ENCODE assay signal across 14 cellular contexts in the genomic region with DNA sequence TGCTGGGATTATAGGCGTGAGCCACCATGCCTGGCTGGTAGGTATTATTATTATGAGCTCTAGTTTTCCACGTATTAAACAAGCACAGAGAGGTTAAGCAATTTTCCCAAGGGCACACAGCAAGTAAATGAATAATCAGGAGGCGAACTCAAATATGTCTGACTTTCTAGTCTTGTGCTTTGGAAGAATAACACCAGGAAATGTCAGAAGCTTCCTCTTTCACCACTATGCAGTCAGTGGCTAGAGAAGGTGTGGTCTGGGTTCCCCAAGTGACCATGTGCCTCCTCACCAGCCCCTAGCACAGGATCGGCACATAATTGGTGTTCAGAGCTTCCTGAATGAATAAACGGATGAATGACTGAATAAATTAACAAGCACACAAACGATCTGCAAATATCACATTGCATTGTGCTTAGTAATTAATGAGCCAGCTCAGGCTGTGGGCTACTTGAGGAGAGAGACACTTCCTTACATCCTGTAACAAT. TPM values are rescaled to one million over a fixed set of nuclear protein-coding genes. Genes with fewer than 3 reads are reported as not detected.
DNase-seq lines count a peak whose midpoint lies in the region; ATAC-seq and TF ChIP-seq lines count a peak whose summit lies in the region.
"Had no signal": no experiment of that assay in that cellular context is flagged by ENCODE, and none has a peak within 500 bp of the region (broad histone marks: within the 10 kb centered on the region; RNA-seq: fewer than 3 reads in every experiment).

No MANE protein-coding gene starts in this region.

- H3K36me3 Mint-ChIP-seq in MCF 10A (ENCODE audit: insufficient read depth, unreplicated experiment), result no peaks in the 10 kb centered on the region

- ATAC-seq in HG03280 (IDR thresholded peaks at IDR 0.05; ENCODE audit: unreplicated experiment), result no peak
- ATAC-seq in GM21576 (IDR thresholded peaks at IDR 0.05; ENCODE audit: unreplicated experiment), result no peak
- ATAC-seq: activated naive CD8-positive, alpha-beta T cell treated with anti-CD3 and anti-CD28 coated beads, Interleukin-2, amount 50 U/mL, for 24 hours had no signal

- no peaks in the 10 kb centered on the region for H3K9me3 Mint-ChIP-seq in MCF 10A (ENCODE audit: unreplicated experiment)
- H3K9me3 Mint-ChIP-seq: activated naive CD8-positive, alpha-beta T cell treated with anti-CD3 and anti-CD28 coated beads, Interleukin-2, amount 50 U/mL, for 24 hours had no signal

- H3K4me1 ChIP-seq in breast epithelium (peaks cover 0 to 3% of the 10 kb centered on the region in 2 donors), mammary epithelial cell (ENCODE audit: insufficient read depth, low read length) (peaks cover 58% of the 10 kb centered on the region), vagina (peaks cover 33% of the 10 kb centered on the region)
- H3K4me1 ChIP-seq: colonic mucosa had no signal

- intact Hi-C loops in breast epithelium (cut with DNase I; ENCODE audit: low total_unique reads), result no loop called here
- intact Hi-C loops in MCF 10A (cut with micrococcal nuclease), result no loop called here
- intact Hi-C loops in mammary epithelial cell (cut with micrococcal nuclease), result loop anchor here (5.0 kb wide), 1 partner anchor 33 kb away; no protein-coding TSS in a partner anchor
- intact Hi-C loops in vagina (cut with DNase I), result no loop called here

- BruUV-seq in MCF 10A (replicated peaks; lab: Mats Ljungman, UMichigan), result no TSS peak
- BruUV-seq in mammary epithelial cell (replicated peaks; lab: Mats Ljungman, UMichigan), result no TSS peak

- in situ Hi-C loops in mammary epithelial cell (cut with MboI; ENCODE audit: low sequenced_read_pairs in 2 of 2), result no loop called here

- H3K27ac ChIP-seq in breast epithelium (peak overlapping the region; percentile 61 to 68), mammary epithelial cell (ENCODE audit: insufficient read depth, low read depth, low read length) (peak overlapping the region; percentile 76), vagina (peak overlapping the region; percentile 23)
- H3K27ac ChIP-seq: colonic mucosa, SJCRH30 had no signal

- no peaks in the 10 kb centered on the region for H3K79me2 ChIP-seq in mammary epithelial cell (ENCODE audit: insufficient read depth, low read length)

- peak overlapping the region; percentile 7 for H3K9ac ChIP-seq in mammary epithelial cell (ENCODE audit: insufficient read depth, low read length)

- H4K20me1 ChIP-seq in mammary epithelial cell (ENCODE audit: insufficient read depth, low read length), result no peaks in the 10 kb centered on the region

- WGBS in mammary epithelial cell (ENCODE audit: low coverage, missing lambda C conversion rate), result 25% methylated on average over 5 of the region's 6 CpGs

- H3K27me3 ChIP-seq in breast epithelium (no peaks in the 10 kb centered on the region), mammary epithelial cell (ENCODE audit: insufficient read depth, low read length) (no peaks in the 10 kb centered on the region), vagina (no peaks in the 10 kb centered on the region)
- H3K27me3 ChIP-seq: SJCRH30 had no signal

- dilution Hi-C loops in mammary epithelial cell (cut with HindIII; ENCODE audit: low sequenced_read_pairs), result loop anchor here (5.0 kb wide), 5 partner anchors 33 to 142 kb away; no protein-coding TSS in a partner anchor

- POLR2A ChIA-PET in MCF 10A (lab: Yijun Ruan, JAX), result interaction anchor here (0.5 to 12.8 kb wide), 24 partner anchors 10 to 172 kb away, joined by 3 to 204 read pairs (median 9); a partner anchor contains a TSS

- peak overlapping the region; percentile 8 for H2AFZ ChIP-seq in mammary epithelial cell (ENCODE audit: low read depth, low read length)

- H3K9me3 ChIP-seq in breast epithelium (no peaks in the 10 kb centered on the region), mammary epithelial cell (replicated peaks; ENCODE audit: insufficient read depth, low read length) (no peaks in the 10 kb centered on the region), vagina (no peaks in the 10 kb centered on the region)
- H3K9me3 ChIP-seq: colonic mucosa, SJCRH30 had no signal

- H3K4me3 Mint-ChIP-seq in MCF 10A (ENCODE audit: unreplicated experiment), result no peak overlapping the region
- H3K4me3 Mint-ChIP-seq: activated naive CD8-positive, alpha-beta T cell treated with anti-CD3 and anti-CD28 coated beads, Interleukin-2, amount 50 U/mL, for 24 hours had no signal

- H3K4me1 Mint-ChIP-seq in MCF 10A (ENCODE audit: insufficient read depth, unreplicated experiment), result peaks cover 37% of the 10 kb centered on the region
- H3K4me1 Mint-ChIP-seq: activated naive CD8-positive, alpha-beta T cell treated with anti-CD3 and anti-CD28 coated beads, Interleukin-2, amount 50 U/mL, for 24 hours had no signal

- H3K4me3 ChIP-seq in breast epithelium (no peak overlapping the region), mammary epithelial cell (replicated peaks in 1 of 3; ENCODE audit: insufficient read depth in 1 of 3, low read depth in 2 of 3, low read length in 3 of 3) (no peak overlapping the region), vagina (no peak overlapping the region)
- H3K4me3 ChIP-seq: colonic mucosa, SJCRH30 had no signal

- peak overlapping the region; percentile 69 for H3K4me2 ChIP-seq in mammary epithelial cell (ENCODE audit: insufficient read depth, low read depth, low read length)

- no peak for TF ChIP-seq CTCF in breast epithelium (IDR thresholded peaks at IDR 0.05)
- TF ChIP-seq CTCF in MCF 10A (IDR thresholded peaks at IDR 0.05; ENCODE audit: unreplicated experiment), result no peak
- no peak for TF ChIP-seq CTCF in mammary epithelial cell (conservative IDR thresholded peaks at IDR 0.05 in 1 of 2, IDR thresholded peaks at IDR 0.05 in 1 of 2; ENCODE audit: extremely low read depth in 1 of 2, insufficient read depth in 1 of 2, low read depth in 1 of 2, low read length in 2 of 2)
- TF ChIP-seq CTCF in vagina (IDR thresholded peaks at IDR 0.05), result no peak

- CTCF ChIA-PET in MCF 10A (lab: Yijun Ruan, JAX), result interaction anchor here (0.6 to 7.9 kb wide), 7 partner anchors 11 to 154 kb away, joined by 3 to 54 read pairs (median 3); no protein-coding TSS in a partner anchor
- CTCF ChIA-PET in mammary epithelial cell (lab: Charles Lee; ENCODE audit: low non-redundant PET), result no interaction called here

- H3K36me3 ChIP-seq in breast epithelium, result no peaks in the 10 kb centered on the region
- no peaks in the 10 kb centered on the region for H3K36me3 ChIP-seq in mammary epithelial cell (ENCODE audit: insufficient read depth, low read length)
- no peaks in the 10 kb centered on the region for H3K36me3 ChIP-seq in vagina
- H3K36me3 ChIP-seq: colonic mucosa, SJCRH30 had no signal

- DNase-seq in breast epithelium (ENCODE audit: low spot score in 2 of 2), result no peak
- DNase-seq in MCF 10A (ENCODE audit: unreplicated experiment), result no peak
- DNase-seq in NCI-H2196 (lab: John Stamatoyannopoulos, UW; ENCODE audit: unreplicated experiment), result peak; percentile 52
- DNase-seq in mammary epithelial cell, result peak; percentile 90
- DNase-seq in vagina (ENCODE audit: extremely low spot score in 2 of 2), result no peak
- DNase-seq in DMS114 treated with DMSO at 0.1 percent for 48 hours (lab: John Stamatoyannopoulos, UW; ENCODE audit: unreplicated experiment), result no peak
- DNase-seq: activated naive CD8-positive, alpha-beta T cell treated with anti-CD3 and anti-CD28 coated beads, Interleukin-2, amount 50 U/mL, for 24 hours; colonic mucosa; stimulated activated CD4-positive, alpha-beta T cell treated with anti-CD3 and anti-CD28 coated beads, Interleukin-1b, Interleukin-23, amount 100 ng/mL, for 48 hours had no signal

- no peak for TF ChIP-seq POLR2A in breast epithelium (IDR thresholded peaks at IDR 0.05)
- TF ChIP-seq POLR2A in vagina (IDR thresholded peaks at IDR 0.05), result no peak

- no peak overlapping the region for H3K27ac Mint-ChIP-seq in MCF 10A (ENCODE audit: low read depth, unreplicated experiment)
- H3K27ac Mint-ChIP-seq: activated naive CD8-positive, alpha-beta T cell treated with anti-CD3 and anti-CD28 coated beads, Interleukin-2, amount 50 U/mL, for 24 hours had no signal

- H3K27me3 Mint-ChIP-seq in MCF 10A (ENCODE audit: insufficient read depth, unreplicated experiment), result no peaks in the 10 kb centered on the region

RNA-seq across cellular contexts. Expression of a gene that starts 21.6 kb away (rescaled TPM):
- total RNA-seq in breast epithelium (10 to 100 TPM in 2 of 3 donors, 1 to 10 TPM in 1; 3.0 to 18.0 (median 18.0) TPM), MCF 10A (2022) (9.5 and 12.5 TPM in 2 replicates), mammary epithelial cell (1 to 10 TPM in 1 of 2 donors, under 1 TPM in 1; 0.80 to 3.0 TPM), vagina (76.9 TPM)
- polyA plus RNA-seq in mammary epithelial cell, result 0.90 TPM
- not detected for polyA minus RNA-seq in mammary epithelial cell
- total RNA-seq: G401, mononuclear cell, SJCRH30 had no signal

Comparison
In these comparisons a context has a peak if more than half of its experiments do, and no peak if none do; other contexts are left out.
1. DNase-seq: peak in NCI-H2196 (single experiment) and mammary epithelial cell (single experiment); none in breast epithelium (0 of 2), MCF 10A (single experiment), vagina (0 of 2) and DMS114 treated with DMSO at 0.1 percent for 48 hours (single experiment).
2. H3K27ac ChIP-seq: peak in every context shown above with its lines; median percentile 76 in mammary epithelial cell; 64 in breast epithelium; 23 in vagina.